ENCODE assay signal across 21 cellular contexts in genomic region chrX:1341531-1342179, GRCh38. TPM values are rescaled to one million over a fixed set of nuclear protein-coding genes. Genes with fewer than 3 reads are reported as not detected.
DNase-seq lines count a peak whose midpoint lies in the region; ATAC-seq, FAIRE-seq and TF ChIP-seq lines count a peak whose summit lies in the region.
"Had no signal": no experiment of that assay in that cellular context is flagged by ENCODE, and none has a peak within 500 bp of the region (broad histone marks: within the 10 kb centered on the region; RNA-seq: fewer than 3 reads in every experiment).

No MANE protein-coding gene starts in this region.

- ATAC-seq in GM21737 (IDR thresholded peaks at IDR 0.05; ENCODE audit: unreplicated experiment) (no peak), GM21447 (IDR thresholded peaks at IDR 0.05; ENCODE audit: unreplicated experiment) (no peak)
- ATAC-seq: GM23338, T-cell had no signal

- peak overlapping the region in 6 of 7 donors; percentile 86 to 95 (median 88) for H3K27ac Mint-ChIP-seq in CD14-positive monocyte
- H3K27ac Mint-ChIP-seq: CD4-positive, alpha-beta memory T cell; GM23338; T-cell had no signal

- DNase-seq in CD14-positive monocyte (ENCODE audit: low spot score) (peak; percentile 86), GM10248 (ENCODE audit: extremely low spot score) (peak; percentile 2), MV-4-11 (lab: John Stamatoyannopoulos, UW) (peak; percentile 75), kidney (peak; percentile 41), middle frontal gyrus (ENCODE audit: extremely low spot score, low spot score) (no peak)
- DNase-seq: ACHN; CD4-positive, alpha-beta memory T cell; DMS79; KBM-7; NCI-H1092 treated with DMSO at 0.1 percent for 48 hours; NCI-H1694 treated with DMSO at 0.1 percent for 48 hours; NCI-H2107; NCI-H2227 treated with DMSO at 0.1 percent for 48 hours; NCI-H524; T-cell had no signal

- peaks cover 31% of the 10 kb centered on the region for H3K4me1 Mint-ChIP-seq in CD14-positive monocyte
- H3K4me1 Mint-ChIP-seq: GM23338 had no signal

- H3K36me3 Mint-ChIP-seq in CD14-positive monocyte, result peaks cover 13 to 32% of the 10 kb centered on the region in 2 donors

- H3K4me3 Mint-ChIP-seq in CD14-positive monocyte, result peak overlapping the region; percentile 54 to 72
- H3K4me3 Mint-ChIP-seq: CD4-positive, alpha-beta memory T cell; GM23338; T-cell had no signal

- no peaks in the 10 kb centered on the region for H3K9me3 ChIP-seq in kidney (ENCODE audit: control insufficient read depth in 1 of 2, low read length in 2 of 2)

- intact Hi-C loops in CD14-positive monocyte (cut with micrococcal nuclease) (no loop called here), kidney (cut with DNase I) (no loop called here)

- CTCF ChIA-PET in GM10248 (lab: Yijun Ruan, JAX), result no interaction called here

- H3K4me1 ChIP-seq in kidney (ENCODE audit: control insufficient read depth in 1 of 2, insufficient read depth in 1 of 2, low read depth in 1 of 2, low read length in 2 of 2), result peaks cover 0 to 3% of the 10 kb centered on the region in 2 donors

- no peak overlapping the region for H3K4me3 ChIP-seq in kidney (ENCODE audit: low read length in 2 of 2)
- H3K4me3 ChIP-seq: GM23338 had no signal

- peaks cover 2 to 11% (median 10%) of the 10 kb centered on the region in 7 donors for H3K9me3 Mint-ChIP-seq in CD14-positive monocyte

- no peak for FAIRE-seq in kidney (lab: Jason Lieb, UNC)
- FAIRE-seq: D721Med had no signal

- POLR2A ChIA-PET in GM10248 (lab: Yijun Ruan, JAX), result no interaction called here

- peaks cover 0 to 6% (median 0%) of the 10 kb centered on the region in 3 donors for H3K27me3 Mint-ChIP-seq in CD14-positive monocyte (ENCODE audit: low read depth in 3 of 3)
- H3K27me3 Mint-ChIP-seq: T-cell had no signal

- no peak overlapping the region for H3K9ac ChIP-seq in kidney (ENCODE audit: low read length in 2 of 2)

- no peak overlapping the region for H3K27ac ChIP-seq in kidney (ENCODE audit: low read depth in 2 of 2, low read length in 2 of 2)

- H3K36me3 ChIP-seq in kidney (ENCODE audit: control insufficient read depth in 1 of 2, insufficient read depth in 2 of 2, low read length in 2 of 2), result no peaks in the 10 kb centered on the region

- TF ChIP-seq CTCF in CD14-positive monocyte (IDR thresholded peaks at IDR 0.05) (no peak), GM10248 (IDR thresholded peaks at IDR 0.05; ENCODE audit: control extremely low read depth, extremely low read depth, low read depth, missing control alignments) (no peak), kidney (IDR thresholded peaks at IDR 0.05; ENCODE audit: borderline replicate concordance, extremely low read depth, insufficient read depth) (no peak)

RNA-seq across cellular contexts. Expression of gene IL3RA, which starts 5.1 kb away (rescaled TPM):
- 10 to 100 TPM in 1 of 2 donors, 1 to 10 TPM in 1; 4.4 to 12.0 TPM for polyA plus RNA-seq in CD14-positive monocyte
- 4.6 TPM for total RNA-seq in kidney
- 10.2 TPM for polyA plus RNA-seq in kidney (ENCODE audit: insufficient read depth, low read depth, low replicate concordance)
- total RNA-seq: GM23338, OCI-LY7, RPMI7951 had no signal

RNA-seq across cellular contexts. Expression of gene SLC25A6, which starts 50.3 kb away (rescaled TPM):
- polyA plus RNA-seq in CD14-positive monocyte (100 to 1,000 TPM; 442 to 449 TPM), kidney (ENCODE audit: insufficient read depth, low read depth, low replicate concordance) (654 TPM)
- total RNA-seq in kidney, result 357 TPM
